15 cellular contexts compared by ENCODE assay signal in genomic region chr21:45852886-45853400, GRCh38.
"Had no signal": no experiment of that assay in that cellular context is flagged by ENCODE, and none has a peak within 500 bp of the region (broad histone marks: within the 10 kb centered on the region; RNA-seq: fewer than 3 reads in every experiment).

No MANE protein-coding gene starts in this region.

- H3K36me3 ChIP-seq: prostate gland had no signal

- H3K4me3 ChIP-seq: lung, prostate gland, smooth muscle cell had no signal

- H3K27ac Mint-ChIP-seq: activated naive CD4-positive, alpha-beta T cell treated with anti-CD3 and anti-CD28 coated beads, Interleukin-2, amount 50 U/mL, for 24 hours; immature natural killer cell; stimulated activated naive CD8-positive, alpha-beta T cell treated with anti-CD3 and anti-CD28 coated beads, Interleukin-15, amount 100 ng/mL, for 72 hours had no signal

- DNase-seq: amniotic stem cell; caudate nucleus; effector memory CD4-positive, alpha-beta T cell; foreskin keratinocyte; immature natural killer cell; left colon; right cardiac atrium; stimulated activated naive CD8-positive, alpha-beta T cell treated with anti-CD3 and anti-CD28 coated beads, Interleukin-15, amount 100 ng/mL, for 72 hours; T-helper 9 cell had no signal

- H3K4me1 Mint-ChIP-seq: activated naive CD4-positive, alpha-beta T cell treated with anti-CD3 and anti-CD28 coated beads, Interleukin-2, amount 50 U/mL, for 24 hours; immature natural killer cell; stimulated activated naive CD8-positive, alpha-beta T cell treated with anti-CD3 and anti-CD28 coated beads, Interleukin-15, amount 100 ng/mL, for 72 hours had no signal

- H3K9me3 Mint-ChIP-seq: activated naive CD4-positive, alpha-beta T cell treated with anti-CD3 and anti-CD28 coated beads, Interleukin-2, amount 50 U/mL, for 24 hours; immature natural killer cell; naive thymus-derived CD8-positive, alpha-beta T cell; stimulated activated naive CD8-positive, alpha-beta T cell treated with anti-CD3 and anti-CD28 coated beads, Interleukin-15, amount 100 ng/mL, for 72 hours had no signal

- H3K9me3 ChIP-seq: prostate gland had no signal

- H3K4me1 ChIP-seq: prostate gland had no signal

- ATAC-seq: naive thymus-derived CD8-positive, alpha-beta T cell; right cardiac atrium; stimulated activated naive CD8-positive, alpha-beta T cell treated with anti-CD3 and anti-CD28 coated beads, Interleukin-15, amount 100 ng/mL, for 72 hours had no signal

- H3K27me3 Mint-ChIP-seq: activated naive CD4-positive, alpha-beta T cell treated with anti-CD3 and anti-CD28 coated beads, Interleukin-2, amount 50 U/mL, for 24 hours had no signal

- FAIRE-seq: urothelium cell line had no signal

- H3K27me3 ChIP-seq: foreskin keratinocyte had no signal

- H3K27ac ChIP-seq: foreskin keratinocyte, prostate gland had no signal

- H3K4me3 Mint-ChIP-seq: activated naive CD4-positive, alpha-beta T cell treated with anti-CD3 and anti-CD28 coated beads, Interleukin-2, amount 50 U/mL, for 24 hours; immature natural killer cell; naive thymus-derived CD8-positive, alpha-beta T cell; stimulated activated naive CD8-positive, alpha-beta T cell treated with anti-CD3 and anti-CD28 coated beads, Interleukin-15, amount 100 ng/mL, for 72 hours had no signal

- H3K36me3 Mint-ChIP-seq: activated naive CD4-positive, alpha-beta T cell treated with anti-CD3 and anti-CD28 coated beads, Interleukin-2, amount 50 U/mL, for 24 hours; immature natural killer cell; naive thymus-derived CD8-positive, alpha-beta T cell had no signal
